ENCODE assay signal across 17 cellular contexts in the genomic region with DNA sequence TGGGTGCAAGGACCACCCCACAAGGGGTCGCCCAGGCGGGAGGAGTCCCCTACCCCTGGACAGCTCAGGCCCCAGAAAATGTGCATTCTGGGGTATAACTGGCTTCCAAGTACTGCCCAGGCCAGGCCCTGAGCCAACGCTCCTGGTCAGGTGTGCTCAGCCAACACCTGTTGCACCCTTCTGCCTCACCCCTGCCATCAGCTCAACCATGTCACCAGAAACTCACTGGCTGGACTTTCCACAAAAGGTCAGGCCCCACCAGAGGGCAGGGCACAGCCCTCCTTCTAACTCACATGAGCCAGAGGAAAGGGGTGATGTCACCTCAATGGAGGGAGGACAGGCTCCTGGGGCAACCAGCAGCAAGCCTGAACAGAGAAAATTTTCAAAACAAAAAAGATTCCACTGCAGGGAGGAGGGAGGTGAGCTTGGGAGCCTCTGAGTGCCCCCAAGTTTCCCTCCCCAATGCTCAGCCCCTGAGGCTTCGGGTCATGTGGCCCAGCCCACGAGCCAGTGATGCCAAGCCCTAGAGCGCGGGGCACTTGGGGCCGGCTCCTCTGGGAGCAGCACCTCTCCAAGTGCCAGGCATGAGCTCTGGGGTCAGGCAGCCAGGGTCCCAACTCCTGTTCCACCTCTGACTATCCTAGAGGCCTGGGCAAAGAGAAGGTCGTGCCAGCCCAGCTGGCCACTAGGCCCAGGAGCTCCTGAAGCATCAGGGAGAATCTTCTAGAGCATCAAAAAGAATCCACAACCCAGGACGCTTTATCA. TPM values are rescaled to one million over a fixed set of nuclear protein-coding genes. Genes with fewer than 3 reads are reported as not detected.
A peak's percentile ranks its signal among the peaks of the same experiment; 100 is the strongest.
DNase-seq lines count a peak whose midpoint lies in the region; ATAC-seq and TF ChIP-seq lines count a peak whose summit lies in the region.
"Had no signal": no experiment of that assay in that cellular context is flagged by ENCODE, and none has a peak within 500 bp of the region (broad histone marks: within the 10 kb centered on the region; RNA-seq: fewer than 3 reads in every experiment).

No MANE protein-coding gene starts in this region.

- peaks cover 64% of the 10 kb centered on the region for H3K27me3 Mint-ChIP-seq in activated T-cell treated with anti-CD3 and anti-CD28 coated beads, Interleukin-2, amount 50 U/mL, for 24 hours
- peaks cover 25% of the 10 kb centered on the region for H3K27me3 Mint-ChIP-seq in activated T-cell treated with anti-CD3 and anti-CD28 coated beads, Interleukin-2, amount 50 U/mL, for 72 hours (ENCODE audit: low read depth)

- H3K4me3 ChIP-seq in stomach (no peak overlapping the region), MG63 (no peak overlapping the region)
- H3K4me3 ChIP-seq: BLaER1, lung, psoas muscle had no signal

- peaks cover 9% of the 10 kb centered on the region for H3K4me1 Mint-ChIP-seq in activated T-cell treated with anti-CD3 and anti-CD28 coated beads, Interleukin-2, amount 50 U/mL, for 24 hours (ENCODE audit: low read depth)
- no peaks in the 10 kb centered on the region for H3K4me1 Mint-ChIP-seq in activated T-cell treated with anti-CD3 and anti-CD28 coated beads, Interleukin-2, amount 50 U/mL, for 72 hours (ENCODE audit: low read depth)

- TF ChIP-seq EP300 in Ishikawa (IDR thresholded peaks at IDR 0.05; ENCODE audit: borderline replicate concordance) = no peak
- no peak for TF ChIP-seq EP300 in stomach (IDR thresholded peaks at IDR 0.05)

- ATAC-seq in activated T-cell treated with anti-CD3 and anti-CD28 coated beads, Interleukin-2, amount 50 U/mL, for 72 hours (replicated peaks in 1 of 2) = no peak
- ATAC-seq: psoas muscle had no signal

- H3K27ac ChIP-seq in stomach = no peak overlapping the region
- H3K27ac ChIP-seq: BLaER1, psoas muscle had no signal

- no peak for TF ChIP-seq CTCF in stomach (IDR thresholded peaks at IDR 0.05)

- H3K4me3 Mint-ChIP-seq in activated T-cell treated with anti-CD3 and anti-CD28 coated beads, Interleukin-2, amount 50 U/mL, for 24 hours = no peak overlapping the region
- H3K4me3 Mint-ChIP-seq in activated T-cell treated with anti-CD3 and anti-CD28 coated beads, Interleukin-2, amount 50 U/mL, for 72 hours = no peak overlapping the region
- H3K4me3 Mint-ChIP-seq: activated CD4-positive, alpha-beta T cell treated with anti-CD3 and anti-CD28 coated beads, Interleukin-2, amount 10 ng/mL, durations not matched to agents 24 days and 14 days; activated naive CD4-positive, alpha-beta T cell treated with anti-CD3 and anti-CD28 coated beads, Interleukin-2, amount 10 ng/mL, durations not matched to agents 7 days and 5 days; T-helper 2 cell treated with Interferon-gamma antibody and Interleukin-4, amounts not matched to agents 5 μg/mL and 100 μg/mL, for 36 hours had no signal

- no peak overlapping the region for H3K27ac Mint-ChIP-seq in activated T-cell treated with anti-CD3 and anti-CD28 coated beads, Interleukin-2, amount 50 U/mL, for 24 hours
- H3K27ac Mint-ChIP-seq in activated T-cell treated with anti-CD3 and anti-CD28 coated beads, Interleukin-2, amount 50 U/mL, for 72 hours = no peak overlapping the region
- H3K27ac Mint-ChIP-seq: activated CD4-positive, alpha-beta T cell treated with anti-CD3 and anti-CD28 coated beads, Interleukin-2, amount 10 ng/mL, durations not matched to agents 24 days and 14 days; activated naive CD4-positive, alpha-beta T cell treated with anti-CD3 and anti-CD28 coated beads, Interleukin-2, amount 10 ng/mL, durations not matched to agents 7 days and 5 days; T-helper 2 cell treated with Interferon-gamma antibody and Interleukin-4, amounts not matched to agents 5 μg/mL and 100 μg/mL, for 36 hours had no signal

- no peaks in the 10 kb centered on the region for H3K36me3 ChIP-seq in stomach
- no peaks in the 10 kb centered on the region for H3K36me3 ChIP-seq in MG63
- H3K36me3 ChIP-seq: BLaER1 had no signal

- no peak for TF ChIP-seq POLR2A in stomach (IDR thresholded peaks at IDR 0.05)

- H3K9me3 ChIP-seq in stomach (no peaks in the 10 kb centered on the region), MG63 (no peaks in the 10 kb centered on the region)
- H3K9me3 ChIP-seq: BLaER1, Caco-2, psoas muscle had no signal

- no peaks in the 10 kb centered on the region for H3K36me3 Mint-ChIP-seq in activated T-cell treated with anti-CD3 and anti-CD28 coated beads, Interleukin-2, amount 50 U/mL, for 24 hours (ENCODE audit: low read depth)
- H3K36me3 Mint-ChIP-seq in activated T-cell treated with anti-CD3 and anti-CD28 coated beads, Interleukin-2, amount 50 U/mL, for 72 hours (ENCODE audit: insufficient read depth in 2 of 2) = no peaks in the 10 kb centered on the region
- H3K36me3 Mint-ChIP-seq: activated naive CD4-positive, alpha-beta T cell treated with anti-CD3 and anti-CD28 coated beads, Interleukin-2, amount 10 ng/mL, durations not matched to agents 7 days and 5 days had no signal

- WGBS in stomach, 5 donors = 70 to 80% (median 79%) methylated on average over 10 of the region's 10 CpGs

- peak; percentile 20 for DNase-seq in activated T-cell treated with anti-CD3 and anti-CD28 coated beads, Interleukin-2, amount 50 U/mL, for 24 hours
- no peak for DNase-seq in activated T-cell treated with anti-CD3 and anti-CD28 coated beads, Interleukin-2, amount 50 U/mL, for 72 hours
- DNase-seq in kidney tubule cell (ENCODE audit: low spot score) = peak; percentile 63
- peak; percentile 17 for DNase-seq in stomach
- no peak for DNase-seq in stimulated activated naive CD4-positive, alpha-beta T cell (lab: John Stamatoyannopoulos, UW)
- no peak for DNase-seq in MG63
- no peak for DNase-seq in activated CD4-positive, alpha-beta T cell treated with anti-CD3 and anti-CD28 coated beads, Interleukin-2, amount 50 U/mL, for 4 hours
- DNase-seq: activated CD4-positive, alpha-beta T cell treated with anti-CD3 and anti-CD28 coated beads, Interleukin-2, amount 10 ng/mL, durations not matched to agents 24 days and 14 days; activated naive CD4-positive, alpha-beta T cell treated with anti-CD3 and anti-CD28 coated beads, Interleukin-2, amount 10 ng/mL, durations not matched to agents 7 days and 5 days; Caco-2; NCI-H187; NCI-H2171 treated with DMSO at 0.1 percent for 48 hours; psoas muscle had no signal

- intact Hi-C loops in stomach (cut with DNase I; ENCODE audit: low total_unique reads) = no loop called here

- peaks cover 0 to 66% (median 16%) of the 10 kb centered on the region in 3 donors for H3K27me3 ChIP-seq in stomach
- H3K27me3 ChIP-seq in MG63 = peaks cover 59% of the 10 kb centered on the region
- H3K27me3 ChIP-seq: BLaER1 had no signal

- TF ChIP-seq RAD21 in Ishikawa (IDR thresholded peaks at IDR 0.05; ENCODE audit: low read depth) = peak; percentile 12; the same call in 1 of the 2 replicates

- peaks cover 5 to 14% (median 11%) of the 10 kb centered on the region in 4 donors for H3K4me1 ChIP-seq in stomach
- H3K4me1 ChIP-seq: psoas muscle had no signal

- no peaks in the 10 kb centered on the region for H3K9me3 Mint-ChIP-seq in activated T-cell treated with anti-CD3 and anti-CD28 coated beads, Interleukin-2, amount 50 U/mL, for 24 hours
- H3K9me3 Mint-ChIP-seq in activated T-cell treated with anti-CD3 and anti-CD28 coated beads, Interleukin-2, amount 50 U/mL, for 72 hours = no peaks in the 10 kb centered on the region
- H3K9me3 Mint-ChIP-seq: activated CD4-positive, alpha-beta T cell treated with anti-CD3 and anti-CD28 coated beads, Interleukin-2, amount 10 ng/mL, durations not matched to agents 24 days and 14 days; activated naive CD4-positive, alpha-beta T cell treated with anti-CD3 and anti-CD28 coated beads, Interleukin-2, amount 10 ng/mL, durations not matched to agents 7 days and 5 days; T-helper 2 cell treated with Interferon-gamma antibody and Interleukin-4, amounts not matched to agents 5 μg/mL and 100 μg/mL, for 36 hours had no signal

TF ChIP-seq in Ishikawa, 13 proteins besides CTCF, POLR2A, EP300 and RAD21 (continues in another document):
- TF ChIP-seq TEAD4 (IDR thresholded peaks at IDR 0.05) (no peak), EGR1 (IDR thresholded peaks at IDR 0.05) (no peak), TCF12 (IDR thresholded peaks at IDR 0.05; ENCODE audit: low read depth) (no peak), TAF1 (IDR thresholded peaks at IDR 0.05; ENCODE audit: low read depth) (no peak), YY1 (IDR thresholded peaks at IDR 0.05; ENCODE audit: low read depth) (no peak), CREB1 (IDR thresholded peaks at IDR 0.05; ENCODE audit: low read depth) (no peak), ZBTB7A (IDR thresholded peaks at IDR 0.05; ENCODE audit: low read depth) (no peak), FOXM1 (IDR thresholded peaks at IDR 0.05; ENCODE audit: borderline replicate concordance, low read depth) (no peak)
- TF ChIP-seq, protein P1, sequence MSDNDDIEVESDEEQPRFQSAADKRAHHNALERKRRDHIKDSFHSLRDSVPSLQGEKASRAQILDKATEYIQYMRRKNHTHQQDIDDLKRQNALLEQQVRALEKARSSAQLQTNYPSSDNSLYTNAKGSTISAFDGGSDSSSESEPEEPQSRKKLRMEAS (IDR thresholded peaks at IDR 0.05) = no peak

RNA-seq across cellular contexts. Expression of gene OGDHL, which starts 2.2 kb away (rescaled TPM):
- total RNA-seq in activated T-cell treated with anti-CD3 and anti-CD28 coated beads, Interleukin-2, amount 50 U/mL, for 72 hours = under 1 TPM; 0.67 to 0.99 TPM
- 10 to 100 TPM in 1 of 5 donors, 1 to 10 TPM in 3, not detected in 1; 3.7 to 26.8 (median 4.4) TPM for total RNA-seq in stomach
- polyA plus RNA-seq in stomach = under 1 TPM; 0.31 to 0.46 (median 0.45) TPM
- 0.16 TPM in 1 of 2 replicates, not detected in the other for total RNA-seq in MG63 (2014; rRNA removed; shearing (Covaris generic); ENCODE audit: low replicate concordance)

Comparison
In these comparisons a context has a peak if more than half of its experiments do, and no peak if none do; other contexts are left out.
1. DNase-seq: peak in activated T-cell treated with anti-CD3 and anti-CD28 coated beads, Interleukin-2, amount 50 U/mL, for 24 hours (single experiment), kidney tubule cell (single experiment) and stomach (single experiment); none in activated T-cell treated with anti-CD3 and anti-CD28 coated beads, Interleukin-2, amount 50 U/mL, for 72 hours (0 of 2), stimulated activated naive CD4-positive, alpha-beta T cell (0 of 6), MG63 (single experiment) and activated CD4-positive, alpha-beta T cell treated with anti-CD3 and anti-CD28 coated beads, Interleukin-2, amount 50 U/mL, for 4 hours (0 of 2).